In genomic region chr9:131125288-131126058, GRCh38 we compare ENCODE assay signal across 1 cellular context.
TF ChIP-seq lines count a peak whose summit lies in the region.

Gene NUP214 (plus strand): TSS chr9:131125586. CDS start chr9:131125705, 119 bp downstream.

TF ChIP-seq in GM12878, 131 proteins besides CTCF, POLR2A, EP300 and RAD21 (continued from another document and continues in another):
- TF ChIP-seq ZNF384 (IDR thresholded peaks at IDR 0.05; ENCODE audit: borderline replicate concordance, low read depth, low read length) (no peak), TCF12 (IDR thresholded peaks at IDR 0.05; ENCODE audit: low read depth, low read length) (peak; percentile 16; the same call in 1 of the 2 replicates), BCL11A (IDR thresholded peaks at IDR 0.05; ENCODE audit: low read depth, low read length) (peak; percentile 13; the same call in 1 of the 2 replicates), MAX (IDR thresholded peaks at IDR 0.05; ENCODE audit: low read depth, low read length) (no peak; the same call in 1 of the 2 replicates), HDAC2 (IDR thresholded peaks at IDR 0.05) (0 out of 2 replicates have a peak, but pooled peaks have one; percentile 74), ZBED1 (IDR thresholded peaks at IDR 0.05; ENCODE audit: borderline replicate concordance) (no peak), POLR2AphosphoS2 (IDR thresholded peaks at IDR 0.05; ENCODE audit: low read depth, low read length) (peak; percentile 91), BHLHE40 (IDR thresholded peaks at IDR 0.05; ENCODE audit: borderline replicate concordance in 1 of 2, low read depth in 2 of 2, low read length in 1 of 2) (peak in 1 of 2 experiments; percentile 26; a peak in 1 of 4 replicates), POU2F2 (IDR thresholded peaks at IDR 0.05; ENCODE audit: borderline replicate concordance, low read depth, low read length) (peak; percentile 69; the same call in 2 of the 3 replicates), EGR1 (IDR thresholded peaks at IDR 0.05; ENCODE audit: borderline replicate concordance in 1 of 2, low read depth in 2 of 2, low read length in 2 of 2) (0 out of 3 replicates have a peak, but pooled peaks of 1 of the 2 experiments have one; percentile 2), ZBTB40 (IDR thresholded peaks at IDR 0.05; ENCODE audit: borderline replicate concordance) (peak; percentile 97), CBFB (IDR thresholded peaks at IDR 0.05; ENCODE audit: low read depth) (peak; percentile 67), SRF (IDR thresholded peaks at IDR 0.05; ENCODE audit: low read depth in 2 of 2, low read length in 2 of 2) (peak; percentile 81 to 95), KDM1A (IDR thresholded peaks at IDR 0.05; ENCODE audit: borderline replicate concordance) (no peak), MLLT1 (IDR thresholded peaks at IDR 0.05) (0 out of 2 replicates have a peak, but pooled peaks have one; percentile 36), ASH2L (IDR thresholded peaks at IDR 0.05; ENCODE audit: borderline replicate concordance, low read depth) (no peak), SPI1 (IDR thresholded peaks at IDR 0.05; ENCODE audit: borderline replicate concordance, insufficient read depth, low read depth, low read length) (peak; percentile 57; the same call in 1 of the 2 replicates), PAX5 (IDR thresholded peaks at IDR 0.05; ENCODE audit: borderline replicate concordance, low read depth, low read length) (peak; percentile 75; the same call in 1 of the 2 replicates), SMAD5 (IDR thresholded peaks at IDR 0.05; ENCODE audit: low read depth) (peak; percentile 96), BACH1 (IDR thresholded peaks at IDR 0.05; ENCODE audit: borderline replicate concordance) (no peak), CHD1 (IDR thresholded peaks at IDR 0.05; ENCODE audit: low read depth, low read length) (no peak), ZZZ3 (IDR thresholded peaks at IDR 0.05; ENCODE audit: control insufficient read depth, insufficient read length, low read depth) (no peak), CUX1 (IDR thresholded peaks at IDR 0.05; ENCODE audit: insufficient replicate concordance, low read depth, low read length) (no peak), NR2C2 (IDR thresholded peaks at IDR 0.05; ENCODE audit: borderline replicate concordance, control insufficient read depth, insufficient read length, low read depth) (no peak), YBX1 (IDR thresholded peaks at IDR 0.05) (no peak), RUNX3 (IDR thresholded peaks at IDR 0.05; ENCODE audit: low read length) (peak; percentile 83), NFYA (IDR thresholded peaks at IDR 0.05; ENCODE audit: borderline replicate concordance, low read depth, low read length) (no peak), EED (IDR thresholded peaks at IDR 0.05; ENCODE audit: low read depth) (no peak), REST (IDR thresholded peaks at IDR 0.05; ENCODE audit: low read depth, low read length) (0 out of 2 replicates have a peak, but pooled peaks have one; percentile 13), GABPA (IDR thresholded peaks at IDR 0.05; ENCODE audit: low read depth) (peak; percentile 97), SKIL (IDR thresholded peaks at IDR 0.05; ENCODE audit: low read depth, poor library complexity, severe bottlenecking) (no peak), FOXK2 (IDR thresholded peaks at IDR 0.05) (peak; percentile 59), ZNF24 (IDR thresholded peaks at IDR 0.05) (no peak), MEF2B (IDR thresholded peaks at IDR 0.05; ENCODE audit: partially characterized antibody, poor library complexity, severe bottlenecking) (no peak), IRF5 (IDR thresholded peaks at IDR 0.05; ENCODE audit: borderline replicate concordance) (no peak), RELB (IDR thresholded peaks at IDR 0.05; ENCODE audit: low read depth) (peak; percentile 98)
